In the genomic region with DNA sequence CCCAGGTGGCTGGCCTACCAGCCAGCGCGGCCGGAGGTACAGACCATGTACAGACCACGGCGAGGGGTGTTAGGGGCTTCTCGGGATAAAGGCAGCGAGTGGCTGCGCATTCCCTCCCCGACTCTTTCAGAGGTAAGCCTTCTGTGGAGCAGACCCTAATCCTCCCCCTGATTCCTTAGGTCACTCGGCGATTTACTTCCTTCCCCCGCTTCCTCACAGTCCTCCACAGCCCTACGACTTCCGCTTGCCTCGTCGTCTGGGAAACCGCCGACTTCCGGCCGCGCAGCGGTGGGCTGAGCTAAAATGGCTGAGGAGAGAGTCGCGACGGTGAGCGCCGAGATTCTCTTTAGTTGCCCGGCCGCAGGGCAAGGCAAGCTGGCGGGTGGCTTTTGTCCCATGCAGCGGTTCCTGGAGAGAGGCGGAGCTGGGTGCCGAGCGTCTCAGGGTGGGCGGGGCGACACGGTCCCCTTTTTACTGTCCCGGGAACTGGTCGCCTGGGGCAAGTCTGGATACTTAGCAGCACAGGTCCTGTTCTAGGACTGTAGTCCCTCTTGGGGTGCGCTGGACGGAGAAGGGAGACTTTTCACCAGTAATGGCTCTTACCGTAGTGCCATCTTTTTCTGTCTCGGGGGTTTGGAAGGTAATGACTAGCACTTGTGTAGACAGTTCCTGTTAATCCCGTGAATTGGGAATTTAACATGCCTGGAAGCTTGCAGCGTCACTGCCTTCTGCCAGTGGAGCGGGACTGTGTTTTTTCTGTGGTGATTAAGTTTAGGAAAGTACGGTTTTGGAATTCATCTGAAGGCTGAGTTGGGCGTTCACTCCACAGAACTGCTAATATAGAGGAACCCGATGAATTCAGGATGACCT, we compare ENCODE assay signal across 8 cellular contexts. TPM values are rescaled to one million over a fixed set of nuclear protein-coding genes. Genes with fewer than 3 reads are reported as not detected.
A peak's percentile ranks its signal among the peaks of the same experiment; 100 is the strongest.
DNase-seq lines count a peak whose midpoint lies in the region; ATAC-seq and TF ChIP-seq lines count a peak whose summit lies in the region.

A gene with protein sequence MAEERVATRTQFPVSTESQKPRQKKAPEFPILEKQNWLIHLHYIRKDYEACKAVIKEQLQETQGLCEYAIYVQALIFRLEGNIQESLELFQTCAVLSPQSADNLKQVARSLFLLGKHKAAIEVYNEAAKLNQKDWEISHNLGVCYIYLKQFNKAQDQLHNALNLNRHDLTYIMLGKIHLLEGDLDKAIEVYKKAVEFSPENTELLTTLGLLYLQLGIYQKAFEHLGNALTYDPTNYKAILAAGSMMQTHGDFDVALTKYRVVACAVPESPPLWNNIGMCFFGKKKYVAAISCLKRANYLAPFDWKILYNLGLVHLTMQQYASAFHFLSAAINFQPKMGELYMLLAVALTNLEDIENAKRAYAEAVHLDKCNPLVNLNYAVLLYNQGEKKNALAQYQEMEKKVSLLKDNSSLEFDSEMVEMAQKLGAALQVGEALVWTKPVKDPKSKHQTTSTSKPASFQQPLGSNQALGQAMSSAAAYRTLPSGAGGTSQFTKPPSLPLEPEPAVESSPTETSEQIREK (plus strand): TSS at position 283 of the 870 bp plus-strand sequence. CDS start 21 bp downstream, at position 304.
A gene with protein sequence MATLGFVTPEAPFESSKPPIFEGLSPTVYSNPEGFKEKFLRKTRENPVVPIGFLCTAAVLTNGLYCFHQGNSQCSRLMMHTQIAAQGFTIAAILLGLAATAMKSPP (minus strand): TSS at position 258 of the 870 bp plus-strand sequence. CDS start 9,808 bp downstream, outside the sequence.

- TF ChIP-seq CTCF in 22Rv1 (IDR thresholded peaks at IDR 0.05) (no peak), WI38 (IDR thresholded peaks at IDR 0.05; ENCODE audit: low read depth, low read length) (no peak), choroid plexus epithelial cell (conservative IDR thresholded peaks at IDR 0.05; ENCODE audit: low read depth, low read length) (peak; percentile 1)

- peak; percentile 95 for ATAC-seq in GM19025 (IDR thresholded peaks at IDR 0.05; ENCODE audit: low read depth, unreplicated experiment)
- peak; percentile 98 for ATAC-seq in HG03280 (IDR thresholded peaks at IDR 0.05; ENCODE audit: unreplicated experiment)
- ATAC-seq in left lobe of liver: peak; percentile 95

- H3K4me3 ChIP-seq in WI38 (ENCODE audit: low read depth, low read length) (peak within 1 kb of the TSS; percentile 87), choroid plexus epithelial cell (ENCODE audit: low read depth, low read length) (peak within 1 kb of the TSS; percentile 78)

- DNase-seq in choroid plexus epithelial cell (ENCODE audit: low read depth) (peak; percentile 85), left lobe of liver (ENCODE audit: low spot score) (peak; percentile 93), NCI-H2029 treated with DMSO at 0.1 percent for 48 hours (lab: John Stamatoyannopoulos, UW) (no peak)
- peak; percentile 87 for DNase-seq in stimulated activated CD4-positive, alpha-beta T cell treated with anti-CD3 and anti-CD28 coated beads, Interleukin-4, amount 100 ng/mL, for 24 hours

- H3K27ac ChIP-seq in 22Rv1: peak within 1 kb of the TSS; percentile 97

RNA-seq across cellular contexts. Expression of the first gene that starts in this region (rescaled TPM):
- 8.0 TPM for total RNA-seq in left lobe of liver

RNA-seq across cellular contexts. Expression of the second gene that starts in this region (rescaled TPM):
- not detected for total RNA-seq in left lobe of liver
